ENCODE assay signal across 1 cellular context in genomic region chr12:4604684-4605193, GRCh38.
TF ChIP-seq lines count a peak whose summit lies in the region.

No MANE protein-coding gene starts in this region.

TF ChIP-seq in HepG2, 621 proteins besides CTCF, POLR2A, EP300 and RAD21 (continued from another document):
- TF ChIP-seq YY1 (IDR thresholded peaks at IDR 0.05; ENCODE audit: insufficient read depth, insufficient replicate concordance, low read depth, low read length): peak; percentile 27
- TF ChIP-seq, protein P1, sequence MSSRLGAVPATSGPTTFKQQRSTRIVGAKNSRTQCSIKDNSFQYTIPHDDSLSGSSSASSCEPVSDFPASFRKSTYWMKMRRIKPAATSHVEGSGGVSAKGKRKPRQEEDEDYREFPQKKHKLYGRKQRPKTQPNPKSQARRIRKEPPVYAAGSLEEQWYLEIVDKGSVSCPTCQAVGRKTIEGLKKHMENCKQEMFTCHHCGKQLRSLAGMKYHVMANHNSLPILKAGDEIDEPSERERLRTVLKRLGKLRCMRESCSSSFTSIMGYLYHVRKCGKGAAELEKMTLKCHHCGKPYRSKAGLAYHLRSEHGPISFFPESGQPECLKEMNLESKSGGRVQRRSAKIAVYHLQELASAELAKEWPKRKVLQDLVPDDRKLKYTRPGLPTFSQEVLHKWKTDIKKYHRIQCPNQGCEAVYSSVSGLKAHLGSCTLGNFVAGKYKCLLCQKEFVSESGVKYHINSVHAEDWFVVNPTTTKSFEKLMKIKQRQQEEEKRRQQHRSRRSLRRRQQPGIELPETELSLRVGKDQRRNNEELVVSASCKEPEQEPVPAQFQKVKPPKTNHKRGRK (CRISPR knock-in tag; IDR thresholded peaks at IDR 0.05): no peak
- no peak for TF ChIP-seq ZNF749 (CRISPR knock-in tag; IDR thresholded peaks at IDR 0.05; ENCODE audit: borderline replicate concordance)
- no peak for TF ChIP-seq SETDB1 (CRISPR knock-in tag; IDR thresholded peaks at IDR 0.05; ENCODE audit: borderline replicate concordance)
- no peak for TF ChIP-seq CAMTA2 (CRISPR knock-in tag; IDR thresholded peaks at IDR 0.05; ENCODE audit: borderline replicate concordance)
- TF ChIP-seq ZNF367 (CRISPR knock-in tag; IDR thresholded peaks at IDR 0.05; ENCODE audit: borderline replicate concordance): no peak
- TF ChIP-seq, protein P2, sequence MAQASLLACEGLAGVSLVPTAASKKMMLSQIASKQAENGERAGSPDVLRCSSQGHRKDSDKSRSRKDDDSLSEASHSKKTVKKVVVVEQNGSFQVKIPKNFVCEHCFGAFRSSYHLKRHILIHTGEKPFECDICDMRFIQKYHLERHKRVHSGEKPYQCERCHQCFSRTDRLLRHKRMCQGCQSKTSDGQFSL (CRISPR knock-in tag; IDR thresholded peaks at IDR 0.05): no peak
- TF ChIP-seq FUBP1 (CRISPR knock-in tag; IDR thresholded peaks at IDR 0.05; ENCODE audit: borderline replicate concordance): no peak
- no peak for TF ChIP-seq ZNF451 (CRISPR knock-in tag; IDR thresholded peaks at IDR 0.05)
- TF ChIP-seq U2AF2 (IDR thresholded peaks at IDR 0.05; ENCODE audit: low read depth, low read length): no peak
- no peak for TF ChIP-seq MATR3 (CRISPR knock-in tag; IDR thresholded peaks at IDR 0.05)
- TF ChIP-seq ZNF513 (CRISPR knock-in tag; conservative IDR thresholded peaks at IDR 0.05): no peak
- TF ChIP-seq, protein P3, sequence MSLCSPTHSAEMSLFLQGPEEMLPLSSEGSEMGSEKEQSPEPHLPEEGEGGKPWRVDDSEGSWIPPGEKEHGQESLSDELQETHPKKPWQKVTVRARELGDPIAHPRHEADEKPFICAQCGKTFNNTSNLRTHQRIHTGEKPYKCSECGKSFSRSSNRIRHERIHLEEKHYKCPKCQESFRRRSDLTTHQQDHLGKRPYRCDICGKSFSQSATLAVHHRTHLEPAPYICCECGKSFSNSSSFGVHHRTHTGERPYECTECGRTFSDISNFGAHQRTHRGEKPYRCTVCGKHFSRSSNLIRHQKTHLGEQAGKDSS (CRISPR knock-in tag; IDR thresholded peaks at IDR 0.05; ENCODE audit: borderline replicate concordance, low read depth): no peak; the same call in 1 of the 2 replicates
- TF ChIP-seq, protein P4, sequence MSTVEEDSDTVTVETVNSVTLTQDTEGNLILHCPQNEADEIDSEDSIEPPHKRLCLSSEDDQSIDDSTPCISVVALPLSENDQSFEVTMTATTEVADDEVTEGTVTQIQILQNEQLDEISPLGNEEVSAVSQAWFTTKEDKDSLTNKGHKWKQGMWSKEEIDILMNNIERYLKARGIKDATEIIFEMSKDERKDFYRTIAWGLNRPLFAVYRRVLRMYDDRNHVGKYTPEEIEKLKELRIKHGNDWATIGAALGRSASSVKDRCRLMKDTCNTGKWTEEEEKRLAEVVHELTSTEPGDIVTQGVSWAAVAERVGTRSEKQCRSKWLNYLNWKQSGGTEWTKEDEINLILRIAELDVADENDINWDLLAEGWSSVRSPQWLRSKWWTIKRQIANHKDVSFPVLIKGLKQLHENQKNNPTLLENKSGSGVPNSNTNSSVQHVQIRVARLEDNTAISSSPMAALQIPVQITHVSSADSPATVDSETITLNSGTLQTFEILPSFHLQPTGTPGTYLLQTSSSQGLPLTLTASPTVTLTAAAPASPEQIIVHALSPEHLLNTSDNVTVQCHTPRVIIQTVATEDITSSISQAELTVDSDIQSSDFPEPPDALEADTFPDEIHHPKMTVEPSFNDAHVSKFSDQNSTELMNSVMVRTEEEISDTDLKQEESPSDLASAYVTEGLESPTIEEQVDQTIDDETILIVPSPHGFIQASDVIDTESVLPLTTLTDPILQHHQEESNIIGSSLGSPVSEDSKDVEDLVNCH (CRISPR knock-in tag; IDR thresholded peaks at IDR 0.05): no peak
- 0 out of 2 replicates have a peak, but pooled peaks have one; percentile 18 for TF ChIP-seq ELF3 (CRISPR knock-in tag; IDR thresholded peaks at IDR 0.05)
- no peak for TF ChIP-seq NCOA5 (CRISPR knock-in tag; IDR thresholded peaks at IDR 0.05)
- no peak for TF ChIP-seq CREB1 (IDR thresholded peaks at IDR 0.05)
- TF ChIP-seq CREB1 (CRISPR knock-in tag; IDR thresholded peaks at IDR 0.05): peak; percentile 17; the same call in 1 of the 2 replicates
- no peak for TF ChIP-seq HES4 (CRISPR knock-in tag; IDR thresholded peaks at IDR 0.05; ENCODE audit: borderline replicate concordance)
- no peak for TF ChIP-seq ZNF629 (CRISPR knock-in tag; conservative IDR thresholded peaks at IDR 0.05)
- TF ChIP-seq TCF12 (IDR thresholded peaks at IDR 0.05): no peak
- TF ChIP-seq TCF12 (CRISPR knock-in tag; IDR thresholded peaks at IDR 0.05): no peak
- TF ChIP-seq FOXK1 (CRISPR knock-in tag; IDR thresholded peaks at IDR 0.05; ENCODE audit: borderline replicate concordance, low read depth): peak; percentile 38; the same call in 1 of the 2 replicates
- no peak for TF ChIP-seq ZUFSP (CRISPR knock-in tag; IDR thresholded peaks at IDR 0.05; ENCODE audit: borderline replicate concordance)
- TF ChIP-seq TCF7 (IDR thresholded peaks at IDR 0.05; ENCODE audit: low read depth): no peak
- TF ChIP-seq KDM5B (CRISPR knock-in tag; IDR thresholded peaks at IDR 0.05; ENCODE audit: borderline replicate concordance): peak; percentile 72; the same call in 1 of the 2 replicates
- TF ChIP-seq MYNN (CRISPR knock-in tag; IDR thresholded peaks at IDR 0.05; ENCODE audit: low read depth): no peak
